9 cellular contexts compared by ENCODE assay signal in the genomic region with DNA sequence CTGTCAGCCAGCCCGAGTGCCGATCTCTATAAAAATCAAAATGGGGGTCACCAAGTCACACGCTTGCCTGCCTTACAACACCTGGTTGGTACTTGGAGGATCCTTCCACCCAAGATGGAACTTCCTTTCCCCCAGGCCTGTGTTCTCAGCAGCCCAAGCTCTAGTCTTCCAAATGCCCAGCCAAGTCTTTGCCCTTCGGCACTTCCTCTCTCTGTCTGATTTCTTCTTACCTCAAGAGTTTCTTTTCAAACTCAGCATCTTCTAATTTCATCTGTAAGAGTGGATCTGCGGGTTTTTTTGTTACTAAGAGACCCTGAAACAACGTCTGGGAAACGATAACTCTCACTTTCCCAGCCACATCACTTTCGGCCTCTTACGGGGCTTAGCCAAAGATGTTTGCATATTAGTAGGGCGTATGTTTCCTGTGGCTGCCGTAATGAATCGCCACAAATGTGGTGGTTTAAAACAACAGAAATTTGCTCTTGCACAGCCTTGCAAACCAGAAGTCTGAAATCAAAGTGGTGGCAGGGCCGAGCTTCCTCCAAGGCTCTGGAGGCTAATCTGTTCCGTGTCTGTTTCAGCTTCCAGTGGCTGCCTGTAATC.
DNase-seq lines count a peak whose midpoint lies in the region; ATAC-seq and TF ChIP-seq lines count a peak whose summit lies in the region.
"Had no signal": no experiment of that assay in that cellular context is flagged by ENCODE, and none has a peak within 500 bp of the region (broad histone marks: within the 10 kb centered on the region; RNA-seq: fewer than 3 reads in every experiment).

No MANE protein-coding gene starts in this region.

- ATAC-seq in GM18498 (IDR thresholded peaks at IDR 0.05; ENCODE audit: unreplicated experiment) (peak; percentile 96), GM19438 (IDR thresholded peaks at IDR 0.05; ENCODE audit: low read depth, unreplicated experiment) (peak; percentile 98), HG03039 (IDR thresholded peaks at IDR 0.05; ENCODE audit: unreplicated experiment) (peak; percentile 87)

- no peaks in the 10 kb centered on the region for H3K9me3 Mint-ChIP-seq in activated naive CD8-positive, alpha-beta T cell treated with anti-CD3 and anti-CD28 coated beads for 36 hours

- peak; percentile 17 for DNase-seq in activated naive CD8-positive, alpha-beta T cell treated with anti-CD3 and anti-CD28 coated beads for 36 hours
- no peak for DNase-seq in foreskin fibroblast
- DNase-seq in activated gamma-delta T cell treated with Interleukin-2 at 50 U/mL for 16 hours: no peak
- DNase-seq in NCI-H2171 (lab: John Stamatoyannopoulos, UW): no peak
- DNase-seq in NCI-H2029 treated with DMSO at 0.1 percent for 48 hours (lab: John Stamatoyannopoulos, UW): no peak

- H3K36me3 Mint-ChIP-seq in activated naive CD8-positive, alpha-beta T cell treated with anti-CD3 and anti-CD28 coated beads for 36 hours: no peaks in the 10 kb centered on the region

- no peak overlapping the region for H3K27ac Mint-ChIP-seq in activated naive CD8-positive, alpha-beta T cell treated with anti-CD3 and anti-CD28 coated beads for 36 hours

- no peaks in the 10 kb centered on the region for H3K27me3 Mint-ChIP-seq in activated naive CD8-positive, alpha-beta T cell treated with anti-CD3 and anti-CD28 coated beads for 36 hours

- no peak overlapping the region for H3K4me3 Mint-ChIP-seq in activated naive CD8-positive, alpha-beta T cell treated with anti-CD3 and anti-CD28 coated beads for 36 hours

- no peak for TF ChIP-seq CTCF in foreskin fibroblast (IDR thresholded peaks at IDR 0.05; ENCODE audit: low read depth, low read length)

- H3K4me3 ChIP-seq in foreskin fibroblast (ENCODE audit: low read depth in 1 of 2, low read length in 2 of 2): no peak overlapping the region
- H3K4me3 ChIP-seq: SK-N-MC had no signal

- peaks cover 5% of the 10 kb centered on the region for H3K4me1 Mint-ChIP-seq in activated naive CD8-positive, alpha-beta T cell treated with anti-CD3 and anti-CD28 coated beads for 36 hours
